Comparison of ENCODE assay signal across 8 cellular contexts in the genomic region with DNA sequence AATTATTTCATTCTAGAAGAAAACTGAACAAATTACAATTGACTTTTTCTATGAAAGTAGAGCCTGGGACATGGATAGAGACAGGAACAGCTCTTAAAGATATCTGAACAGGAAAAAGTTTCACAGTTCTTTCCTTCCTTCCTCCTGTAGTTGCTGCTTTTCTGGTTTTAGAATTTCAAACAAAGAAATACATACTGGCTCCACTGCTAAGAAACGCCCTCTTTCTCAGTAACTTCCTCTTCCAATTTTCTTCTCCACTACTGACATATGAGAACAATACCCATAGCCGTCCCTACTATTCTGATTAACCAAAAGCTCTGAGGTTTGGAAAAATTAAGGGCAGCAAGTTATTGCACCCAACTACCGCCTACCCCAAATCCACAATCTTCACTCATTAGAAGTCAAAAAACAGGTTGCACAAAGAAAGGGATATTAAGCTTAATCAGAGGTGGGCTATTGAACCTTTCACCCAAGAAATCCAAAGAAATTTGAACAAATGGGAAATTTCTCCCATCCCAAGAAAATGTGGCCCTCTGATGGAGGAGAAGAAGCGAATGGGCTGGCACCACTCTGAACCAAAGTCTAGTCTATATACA. TPM values are rescaled to one million over a fixed set of nuclear protein-coding genes. Genes with fewer than 3 reads are reported as not detected.
DNase-seq lines count a peak whose midpoint lies in the region; ATAC-seq and TF ChIP-seq lines count a peak whose summit lies in the region.

No MANE protein-coding gene starts in this region.

- H3K27ac Mint-ChIP-seq in activated CD4-positive, alpha-beta T cell treated with anti-CD3 and anti-CD28 coated beads, Interleukin-2, amount 10 ng/mL, durations not matched to agents 7 days and 5 days: peak overlapping the region; percentile 75

- no peaks in the 10 kb centered on the region for H3K9me3 Mint-ChIP-seq in activated CD4-positive, alpha-beta T cell treated with anti-CD3 and anti-CD28 coated beads, Interleukin-2, amount 10 ng/mL, durations not matched to agents 7 days and 5 days

- DNase-seq in activated CD4-positive, alpha-beta T cell treated with anti-CD3 and anti-CD28 coated beads, Interleukin-2, amount 10 ng/mL, durations not matched to agents 7 days and 5 days: no peak
- DNase-seq in activated CD4-positive, alpha-beta T cell treated with anti-CD3 and anti-CD28 coated beads for 1 hour: no peak
- DNase-seq in right cardiac atrium (no peak), spleen (no peak), NCI-H345 treated with DMSO at 0.1 percent for 48 hours (lab: John Stamatoyannopoulos, UW; ENCODE audit: unreplicated experiment) (no peak), inferior parietal cortex (ENCODE audit: extremely low spot score) (no peak)

- H3K4me3 ChIP-seq in right cardiac atrium (ENCODE audit: low read length) (peak overlapping the region; percentile 64), spleen (peak overlapping the region; percentile 47 to 99 (median 89))

- H3K4me1 ChIP-seq in right cardiac atrium (ENCODE audit: control insufficient read depth, insufficient read depth, low read length) (peaks cover 10% of the 10 kb centered on the region), spleen (peaks cover 58 to 84% (median 80%) of the 10 kb centered on the region in 6 donors)

- no peak for TF ChIP-seq POLR2A in spleen (IDR thresholded peaks at IDR 0.05)

- peaks cover 45% of the 10 kb centered on the region for H3K4me1 Mint-ChIP-seq in activated CD4-positive, alpha-beta T cell treated with anti-CD3 and anti-CD28 coated beads, Interleukin-2, amount 10 ng/mL, durations not matched to agents 7 days and 5 days

- peak overlapping the region; percentile 92 for H3K27ac ChIP-seq in VCaP
- H3K27ac ChIP-seq in right cardiac atrium (ENCODE audit: low read length): peak overlapping the region; percentile 78
- H3K27ac ChIP-seq in spleen: peak overlapping the region; percentile 60 to 100 (median 92)

- WGBS in right cardiac atrium: 11% methylated on average over 4 of the region's 4 CpGs
- 4 to 9% (median 8%) methylated on average over 4 of the region's 4 CpGs for WGBS in spleen, 5 donors

- peaks cover 0 to 32% (median 0%) of the 10 kb centered on the region in 6 donors for H3K36me3 ChIP-seq in spleen

- ATAC-seq in right cardiac atrium: no peak
- ATAC-seq in GM21390 (IDR thresholded peaks at IDR 0.05; ENCODE audit: unreplicated experiment): no peak

- H3K9me3 ChIP-seq in right cardiac atrium (ENCODE audit: control insufficient read depth, low read length): no peaks in the 10 kb centered on the region
- H3K9me3 ChIP-seq in spleen: no peaks in the 10 kb centered on the region

- intact Hi-C loops in right cardiac atrium (cut with DNase I) (loop anchor here in 1 of 4 donors (10.0 kb wide), 1 partner anchor 53 kb away; no protein-coding TSS in a partner anchor), spleen (cut with DNase I; ENCODE audit: low total_unique reads) (no loop called here)

- H3K27me3 ChIP-seq in right cardiac atrium (ENCODE audit: control insufficient read depth, insufficient read depth) (no peaks in the 10 kb centered on the region), spleen (replicated peaks in 1 of 7) (no peaks in the 10 kb centered on the region)

- peak overlapping the region; percentile 98 for H3K4me3 Mint-ChIP-seq in activated CD4-positive, alpha-beta T cell treated with anti-CD3 and anti-CD28 coated beads, Interleukin-2, amount 10 ng/mL, durations not matched to agents 7 days and 5 days

- no peaks in the 10 kb centered on the region for H3K27me3 Mint-ChIP-seq in activated CD4-positive, alpha-beta T cell treated with anti-CD3 and anti-CD28 coated beads, Interleukin-2, amount 10 ng/mL, durations not matched to agents 7 days and 5 days

- H3K36me3 Mint-ChIP-seq in activated CD4-positive, alpha-beta T cell treated with anti-CD3 and anti-CD28 coated beads, Interleukin-2, amount 10 ng/mL, durations not matched to agents 7 days and 5 days (ENCODE audit: low read depth): peaks cover 18% of the 10 kb centered on the region

- POLR2A ChIA-PET in activated CD4-positive, alpha-beta T cell treated with anti-CD3 and anti-CD28 coated beads, Interleukin-2, amount 10 ng/mL, durations not matched to agents 7 days and 5 days (lab: Charles Lee): interaction anchor here (0.9 kb wide), 1 partner anchor 29 kb away, joined by 4 read pairs; no protein-coding TSS in a partner anchor

- CTCF ChIA-PET in activated CD4-positive, alpha-beta T cell treated with anti-CD3 and anti-CD28 coated beads, Interleukin-2, amount 10 ng/mL, durations not matched to agents 7 days and 5 days (lab: Charles Lee): no interaction called here

- no peak for TF ChIP-seq CTCF in VCaP (conservative IDR thresholded peaks at IDR 0.05)
- TF ChIP-seq CTCF in spleen (IDR thresholded peaks at IDR 0.05 in 8 of 11, conservative IDR thresholded peaks at IDR 0.05 in 3 of 11): no peak

RNA-seq across cellular contexts. Expression of a gene that starts 1.9 kb away (rescaled TPM):
- total RNA-seq in activated CD4-positive, alpha-beta T cell treated with anti-CD3 and anti-CD28 coated beads, Interleukin-2, amount 10 ng/mL, durations not matched to agents 7 days and 5 days: 100 to 1,000 TPM; 137 to 143 TPM
- 10 to 100 TPM; 64.4 to 77.9 (median 71.5) TPM for total RNA-seq in right cardiac atrium
- 22.1 TPM for polyA plus RNA-seq in right cardiac atrium
- 100 to 1,000 TPM in 4 of 7 donors, 10 to 100 TPM in 3; 92.1 to 196 (median 129) TPM for total RNA-seq in spleen
- polyA plus RNA-seq in spleen: 10 to 100 TPM; 17.2 to 36.8 (median 23.5) TPM
